ENCODE assay signal across 8 cellular contexts in the genomic region with DNA sequence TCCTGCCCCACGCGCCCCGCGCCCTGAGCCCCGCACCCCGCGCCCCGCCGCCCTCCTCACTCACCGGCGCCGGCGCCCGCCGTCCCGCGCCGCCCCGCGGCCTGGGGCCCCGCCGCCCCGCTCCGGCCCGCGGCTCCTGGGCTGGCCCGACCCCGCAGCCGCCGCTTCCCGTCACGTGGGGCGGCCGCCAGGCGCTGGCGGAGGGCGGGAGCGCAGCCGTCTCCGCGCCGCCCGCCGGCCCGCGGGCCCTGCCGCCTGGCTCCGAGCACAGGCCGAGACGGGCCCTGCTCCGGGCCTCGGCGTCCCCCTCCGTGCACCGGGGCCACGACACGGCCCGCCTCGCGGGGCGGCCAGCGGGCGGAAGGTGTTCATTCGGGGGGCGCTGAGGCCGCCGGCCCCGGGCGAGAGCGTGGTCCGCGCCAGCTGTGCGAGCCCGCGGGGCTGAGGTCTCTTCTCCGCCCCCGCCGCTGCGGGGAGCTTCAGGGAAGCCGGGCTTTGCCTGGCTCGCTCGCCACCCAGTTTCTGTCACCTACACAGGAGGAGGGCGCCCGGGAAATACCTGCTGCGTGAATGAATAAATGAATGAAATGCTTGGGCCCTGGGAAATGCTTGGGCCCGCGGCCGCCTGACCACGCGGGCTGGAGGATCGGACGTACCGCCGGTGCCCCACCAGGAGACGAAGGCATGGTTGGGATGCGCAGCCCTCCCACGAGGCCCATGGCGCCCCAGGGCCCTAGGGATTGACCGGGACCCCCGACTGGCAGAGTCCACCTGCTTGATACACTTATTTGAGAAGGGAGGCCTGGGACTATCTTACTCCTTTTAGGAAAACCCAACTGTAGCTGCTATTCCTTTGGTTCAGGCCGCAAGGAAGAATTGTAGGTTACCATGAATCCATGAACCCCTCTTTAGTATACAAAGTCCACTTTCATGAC. TPM values are rescaled to one million over a fixed set of nuclear protein-coding genes. Genes with fewer than 3 reads are reported as not detected.
DNase-seq lines count a peak whose midpoint lies in the region; ATAC-seq lines count a peak whose summit lies in the region.

Gene TGFBRAP1, minus strand, starts transcription at position 175 of the 935 bp plus-strand sequence. CDS start 21,434 bp downstream, outside the sequence.

- DNase-seq in NCI-H1105 treated with DMSO at 0.1 percent for 48 hours (lab: John Stamatoyannopoulos, UW) (peak; percentile 9), NCI-H1105 (lab: John Stamatoyannopoulos, UW) (no peak), NAMALWA (ENCODE audit: low spot score) (peak; percentile 68), cerebellum (ENCODE audit: low spot score) (peak; percentile 78), left kidney (ENCODE audit: low read depth, low spot score) (peak; percentile 84)
- DNase-seq in activated CD4-positive, CD25-positive, alpha-beta regulatory T cell treated with anti-CD3 and anti-CD28 coated beads, Interleukin-2, amount 50 U/mL, for 72 hours: peak; percentile 69
- DNase-seq in stimulated activated CD4-positive, alpha-beta T cell treated with anti-CD3 and anti-CD28 coated beads, Interleukin-1b, Interleukin-23, amount 100 ng/mL, for 24 hours (ENCODE audit: low read depth in 4 of 4, low spot score in 1 of 4): peak in 3 of 4 experiments; percentile 20 to 51 (median 32)

- peak; percentile 75 for ATAC-seq in HG02571 (IDR thresholded peaks at IDR 0.05; ENCODE audit: unreplicated experiment)

RNA-seq across cellular contexts. Expression of gene TGFBRAP1, which starts in this region (rescaled TPM):
- 19.5 TPM for total RNA-seq in cerebellum
